In the genomic region with DNA sequence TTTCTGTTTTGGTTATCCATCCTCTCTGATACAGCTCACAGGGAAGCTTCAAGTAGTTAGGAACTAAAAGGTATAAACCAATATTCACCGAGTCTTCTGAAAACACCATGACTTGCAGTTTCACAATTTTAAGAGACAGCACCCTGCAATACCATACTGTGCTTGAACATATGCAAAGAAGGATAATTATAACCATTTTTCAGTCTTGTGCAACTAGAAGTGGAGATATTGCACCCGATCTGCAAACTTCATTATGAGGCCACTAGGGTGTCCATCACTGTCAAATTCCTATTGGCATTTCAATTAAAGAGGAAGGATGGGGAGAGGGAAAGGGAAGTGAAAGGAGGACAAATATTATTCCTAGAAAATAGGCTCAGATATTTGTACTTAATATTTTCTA, we compare ENCODE assay signal across 10 cellular contexts. TPM values are rescaled to one million over a fixed set of nuclear protein-coding genes. Genes with fewer than 3 reads are reported as not detected.
A peak's percentile ranks its signal among the peaks of the same experiment; 100 is the strongest.
DNase-seq lines count a peak whose midpoint lies in the region; ATAC-seq and TF ChIP-seq lines count a peak whose summit lies in the region.
"Had no signal": no experiment of that assay in that cellular context is flagged by ENCODE, and none has a peak within 500 bp of the region (broad histone marks: within the 10 kb centered on the region; RNA-seq: fewer than 3 reads in every experiment).

No MANE protein-coding gene starts in this region.

- H3K27me3 ChIP-seq in HL-60 (ENCODE audit: insufficient read depth, poor library complexity, severe bottlenecking) (no peaks in the 10 kb centered on the region), Caco-2 (replicated peaks; ENCODE audit: control insufficient read depth, insufficient read depth, low read length) (no peaks in the 10 kb centered on the region)

- no peak overlapping the region for H3K27ac ChIP-seq in HL-60 (replicated peaks)

- H3K4me1 Mint-ChIP-seq in glutamatergic neuron (ENCODE audit: low read depth, unreplicated experiment) (peaks cover 28% of the 10 kb centered on the region), Caco-2 (ENCODE audit: low read depth, unreplicated experiment) (peaks cover 7% of the 10 kb centered on the region)

- H3K9me3 ChIP-seq in Caco-2, result no peaks in the 10 kb centered on the region

- POLR2A ChIA-PET in Caco-2 (lab: Charles Lee), result no interaction called here

- H3K4me3 Mint-ChIP-seq in glutamatergic neuron (ENCODE audit: unreplicated experiment), result no peak overlapping the region
- no peak overlapping the region for H3K4me3 Mint-ChIP-seq in Caco-2 (ENCODE audit: unreplicated experiment)
- H3K4me3 Mint-ChIP-seq: activated CD8-positive, alpha-beta memory T cell treated with anti-CD3 and anti-CD28 coated beads, Interleukin-2, amount 10 ng/mL, durations not matched to agents 7 days and 5 days had no signal

- peaks cover 3% of the 10 kb centered on the region; the same call in 1 of the 2 replicates for H3K4me1 ChIP-seq in Caco-2

- no peaks in the 10 kb centered on the region for H3K36me3 ChIP-seq in Caco-2 (ENCODE audit: control insufficient read depth, insufficient read depth, low read length)

- no TSS peak for BruUV-seq in Caco-2 (replicated peaks; lab: Mats Ljungman, UMichigan)

- H3K27ac Mint-ChIP-seq in glutamatergic neuron (ENCODE audit: unreplicated experiment), result no peak overlapping the region
- H3K27ac Mint-ChIP-seq in Caco-2 (ENCODE audit: unreplicated experiment), result no peak overlapping the region
- H3K27ac Mint-ChIP-seq: activated CD8-positive, alpha-beta memory T cell treated with anti-CD3 and anti-CD28 coated beads, Interleukin-2, amount 10 ng/mL, durations not matched to agents 7 days and 5 days had no signal

- intact Hi-C loops in Caco-2 (cut with micrococcal nuclease; ENCODE audit: unreplicated experiment), result no loop called here

- H3K36me3 Mint-ChIP-seq in glutamatergic neuron (ENCODE audit: unreplicated experiment), result no peaks in the 10 kb centered on the region
- no peaks in the 10 kb centered on the region for H3K36me3 Mint-ChIP-seq in Caco-2 (ENCODE audit: insufficient read depth, unreplicated experiment)
- H3K36me3 Mint-ChIP-seq: activated CD8-positive, alpha-beta memory T cell treated with anti-CD3 and anti-CD28 coated beads, Interleukin-2, amount 10 ng/mL, durations not matched to agents 7 days and 5 days had no signal

- no peak for TF ChIP-seq CTCF in HL-60 (IDR thresholded peaks at IDR 0.05; ENCODE audit: insufficient read depth, low read length)
- TF ChIP-seq CTCF in glutamatergic neuron (IDR thresholded peaks at IDR 0.05; ENCODE audit: partially characterized antibody, unreplicated experiment), result peak; percentile 31
- TF ChIP-seq CTCF in Caco-2 (IDR thresholded peaks at IDR 0.05; ENCODE audit: insufficient read depth in 1 of 2, low read depth in 1 of 2, low read length in 1 of 2, severe bottlenecking in 1 of 2, unreplicated experiment in 1 of 2), result no peak

- H3K9me3 Mint-ChIP-seq in glutamatergic neuron (ENCODE audit: unreplicated experiment) (peaks cover 5% of the 10 kb centered on the region), Caco-2 (ENCODE audit: unreplicated experiment) (peaks cover 6% of the 10 kb centered on the region)

- H3K4me3 ChIP-seq in HL-60 (replicated peaks; ENCODE audit: insufficient read depth, low read length), result no peak overlapping the region
- H3K4me3 ChIP-seq in Caco-2 (ENCODE audit: low read depth, low read length), result no peak overlapping the region

- DNase-seq in HL-60 (ENCODE audit: low read depth in 1 of 2, low spot score in 1 of 2), result peak; percentile 4 to 32
- DNase-seq in glutamatergic neuron, result no peak
- DNase-seq in DMS79 treated with DMSO at 0.1 percent for 48 hours (lab: John Stamatoyannopoulos, UW), result no peak
- no peak for DNase-seq in DMS153 (lab: John Stamatoyannopoulos, UW)
- DNase-seq in Caco-2, result no peak
- DNase-seq in dedifferentiated amniotic fluid mesenchymal stem cell (ENCODE audit: extremely low spot score), result no peak
- DNase-seq: activated CD8-positive, alpha-beta memory T cell treated with anti-CD3 and anti-CD28 coated beads, Interleukin-2, amount 10 ng/mL, durations not matched to agents 7 days and 5 days; NCI-H510A treated with DMSO at 0.1 percent for 48 hours had no signal

- CTCF ChIA-PET in Caco-2 (lab: Charles Lee), result no interaction called here

- H3K27me3 Mint-ChIP-seq in glutamatergic neuron (ENCODE audit: unreplicated experiment) (no peaks in the 10 kb centered on the region), Caco-2 (ENCODE audit: insufficient read depth, unreplicated experiment) (no peaks in the 10 kb centered on the region)

- peak; percentile 83 for ATAC-seq in GM18907 (IDR thresholded peaks at IDR 0.05; ENCODE audit: unreplicated experiment)
- ATAC-seq in HG02588 (IDR thresholded peaks at IDR 0.05; ENCODE audit: unreplicated experiment), result peak; percentile 94
- ATAC-seq: activated CD8-positive, alpha-beta memory T cell treated with anti-CD3 and anti-CD28 coated beads, Interleukin-2, amount 10 ng/mL, durations not matched to agents 7 days and 5 days had no signal

RNA-seq across cellular contexts. Expression of a gene that starts 32.4 kb away (rescaled TPM):
- 8.2 TPM for total RNA-seq in glutamatergic neuron (ENCODE audit: unreplicated experiment)
- 24.4 and 25.8 TPM in 2 replicates for total RNA-seq in Caco-2 (2022)

RNA-seq across cellular contexts. Expression of a gene that starts 56.3 kb away (rescaled TPM):
- 40.2 TPM for total RNA-seq in glutamatergic neuron (ENCODE audit: unreplicated experiment)
- 39.4 and 40.4 TPM in 2 replicates for total RNA-seq in Caco-2 (2022)

Comparison
In these comparisons a context has a peak if more than half of its experiments do, and no peak if none do; other contexts are left out.
1. DNase-seq: peak in HL-60 (2 of 2); none in glutamatergic neuron (single experiment), DMS79 treated with DMSO at 0.1 percent for 48 hours (single experiment), DMS153 (single experiment), Caco-2 (0 of 2) and dedifferentiated amniotic fluid mesenchymal stem cell (single experiment).